8 cellular contexts compared by ENCODE assay signal in genomic region chr13:110706570-110707378, GRCh38. TPM values are rescaled to one million over a fixed set of nuclear protein-coding genes. Genes with fewer than 3 reads are reported as not detected.
DNase-seq lines count a peak whose midpoint lies in the region; ATAC-seq and TF ChIP-seq lines count a peak whose summit lies in the region.

No MANE protein-coding gene starts in this region.

- peaks cover 12% of the 10 kb centered on the region; the same call in 1 of the 2 replicates for H3K4me1 ChIP-seq in HUES64 (ENCODE audit: insufficient read depth, low read length)
- peaks cover 5 to 15% of the 10 kb centered on the region in 2 donors for H3K4me1 ChIP-seq in neuronal stem cell (ENCODE audit: control insufficient read depth in 2 of 2, insufficient read depth in 1 of 2, low read depth in 1 of 2, low read length in 2 of 2)

- H3K18ac ChIP-seq in neuronal stem cell (ENCODE audit: low read length): peak overlapping the region; percentile 98

- peaks cover 5% of the 10 kb centered on the region for H3K79me1 ChIP-seq in neuronal stem cell (ENCODE audit: low read depth, low read length)

- peak overlapping the region; percentile 94 for H2BK5ac ChIP-seq in neuronal stem cell (ENCODE audit: low read length)

- peak overlapping the region; percentile 79 for H3K4me2 ChIP-seq in neuronal stem cell (ENCODE audit: insufficient read depth, low read length, poor library complexity, severe bottlenecking)

- DNase-seq in neuronal stem cell (ENCODE audit: low spot score) (no peak), COR-L47 (lab: John Stamatoyannopoulos, UW) (no peak), AG08396 (ENCODE audit: low spot score) (no peak), GM20000 (ENCODE audit: low spot score) (no peak), SKM-1 treated with dmso at 0.1 percent for 144 hours (lab: John Stamatoyannopoulos, UW; ENCODE audit: unreplicated experiment) (no peak)

- H2BK120ac ChIP-seq in neuronal stem cell (ENCODE audit: low read depth, low read length): peak overlapping the region; percentile 56

- peak overlapping the region; percentile 44 for H4K8ac ChIP-seq in neuronal stem cell (ENCODE audit: low read depth, low read length)

- H3K9ac ChIP-seq in HUES64 (ENCODE audit: low read depth, low read length) (peak overlapping the region; percentile 52), neuronal stem cell (ENCODE audit: low read depth, low read length, poor library complexity) (peak overlapping the region; percentile 94)

- H3K9me3 ChIP-seq in HUES64 (ENCODE audit: insufficient read depth, low read depth, low read length): no peaks in the 10 kb centered on the region
- H3K9me3 ChIP-seq in neuronal stem cell (replicated peaks in 1 of 2; ENCODE audit: control insufficient read depth in 2 of 2, insufficient read depth in 1 of 2, low read depth in 1 of 2, low read length in 2 of 2): peaks cover 0 to 2% of the 10 kb centered on the region in 2 donors

- TF ChIP-seq CTCF in GM20000 (IDR thresholded peaks at IDR 0.05; ENCODE audit: extremely low read depth, missing control alignments): no peak

- peak overlapping the region; percentile 59 for H2BK12ac ChIP-seq in neuronal stem cell (ENCODE audit: low read length)

- H3K36me3 ChIP-seq in HUES64 (ENCODE audit: insufficient read depth, low read length): peaks cover 12% of the 10 kb centered on the region
- H3K36me3 ChIP-seq in neuronal stem cell (replicated peaks in 1 of 2; ENCODE audit: control insufficient read depth in 2 of 2, insufficient read depth in 2 of 2, low read length in 2 of 2): peaks cover 2 to 25% of the 10 kb centered on the region in 2 donors

- peak; percentile 2 for ATAC-seq in GM18861 (IDR thresholded peaks at IDR 0.05; ENCODE audit: unreplicated experiment)

- peak overlapping the region; percentile 93 for H2AFZ ChIP-seq in neuronal stem cell (ENCODE audit: low read length)

- WGBS in HUES64: 75% methylated on average over 9 of the region's 9 CpGs
- WGBS in neuronal stem cell (ENCODE audit: extremely low coverage in 2 of 2, insufficient read length in 2 of 2, insufficient replicate concordance in 1 of 2), 2 donors: no CpG with 5 or more reads among the region's 9 CpGs

- H3K4ac ChIP-seq in neuronal stem cell (ENCODE audit: low read length): no peak overlapping the region

- peak overlapping the region; percentile 2 for H3K14ac ChIP-seq in neuronal stem cell (ENCODE audit: low read length)

- H3K27me3 ChIP-seq in HUES64 (ENCODE audit: insufficient read depth, low read length) (no peaks in the 10 kb centered on the region), neuronal stem cell (ENCODE audit: control insufficient read depth in 3 of 3, insufficient read depth in 3 of 3, low read depth in 1 of 3, low read length in 3 of 3) (peaks cover 0 to 1% (median 0%) of the 10 kb centered on the region in 3 experiments)

- H4K91ac ChIP-seq in neuronal stem cell (ENCODE audit: low read depth, low read length, poor library complexity): peak overlapping the region; percentile 19

- H3K4me3 ChIP-seq in HUES64 (ENCODE audit: low read length): peak overlapping the region; percentile 57
- H3K4me3 ChIP-seq in neuronal stem cell (ENCODE audit: low read length in 2 of 2): peak overlapping the region; percentile 77 to 80

- peak overlapping the region; percentile 38 for H2AK5ac ChIP-seq in neuronal stem cell (ENCODE audit: low read depth, low read length)

- H3K27ac ChIP-seq in HUES64 (ENCODE audit: low read depth, low read length): peak overlapping the region; percentile 62; the same call in 1 of the 2 replicates
- H3K27ac ChIP-seq in cingulate gyrus (ENCODE audit: low read depth, low read length): peak overlapping the region; percentile 58
- H3K27ac ChIP-seq in neuronal stem cell (replicated peaks; ENCODE audit: low read length): peak overlapping the region; percentile 71

- peak overlapping the region; percentile 58 for H3K23ac ChIP-seq in neuronal stem cell (ENCODE audit: low read depth, low read length, poor library complexity)

- peak overlapping the region; percentile 91 for H2BK15ac ChIP-seq in neuronal stem cell (ENCODE audit: low read length)

RNA-seq across cellular contexts. Expression of gene CARS2, which starts 0.9 kb away (rescaled TPM):
- 25.6 TPM for polyA plus RNA-seq in HUES64 (2013, experiment 1 of 2)
- 26.4 TPM for polyA plus RNA-seq in HUES64 (2013, experiment 2 of 2)
- polyA plus RNA-seq in neuronal stem cell (2013, experiment 1 of 2): 24.9 TPM
- 24.3 TPM for polyA plus RNA-seq in neuronal stem cell (2013, experiment 2 of 2)

RNA-seq across cellular contexts. Expression of gene ING1, which starts 6.7 kb away (rescaled TPM):
- polyA plus RNA-seq in HUES64 (2013, experiment 1 of 2): 18.5 TPM
- 19.6 TPM for polyA plus RNA-seq in HUES64 (2013, experiment 2 of 2)
- 23.9 TPM for polyA plus RNA-seq in neuronal stem cell (2013, experiment 1 of 2)
- 24.7 TPM for polyA plus RNA-seq in neuronal stem cell (2013, experiment 2 of 2)
